In genomic region chr17:43719578-43719977, GRCh38 we compare ENCODE assay signal across 2 cellular contexts.
TF ChIP-seq lines count a peak whose summit lies in the region.

No MANE protein-coding gene starts in this region.

TF ChIP-seq in A549, 52 proteins besides CTCF, POLR2A, EP300 and RAD21 (continued from another document):
- TF ChIP-seq MAX (IDR thresholded peaks at IDR 0.05) (no peak), ATOH8 (CRISPR knock-in tag; IDR thresholded peaks at IDR 0.05; ENCODE audit: low read depth) (no peak), BCL3 (IDR thresholded peaks at IDR 0.05) (no peak), HOXB13 (CRISPR knock-in tag; IDR thresholded peaks at IDR 0.05; ENCODE audit: low read depth) (no peak), CEBPB (IDR thresholded peaks at IDR 0.05) (no peak), HES2 (IDR thresholded peaks at IDR 0.05) (no peak), SMC3 (IDR thresholded peaks at IDR 0.05) (no peak), FOSL2 (IDR thresholded peaks at IDR 0.05) (no peak), FOSL2 (CRISPR knock-in tag; IDR thresholded peaks at IDR 0.05) (peak; percentile 84), RCOR1 (IDR thresholded peaks at IDR 0.05; ENCODE audit: low read depth, low read length) (no peak), ZC3H11A (IDR thresholded peaks at IDR 0.05) (no peak), NFE2L2 (conservative IDR thresholded peaks at IDR 0.05; ENCODE audit: low read length) (peak; percentile 70), USF2 (IDR thresholded peaks at IDR 0.05) (no peak), BHLHE40 (IDR thresholded peaks at IDR 0.05; ENCODE audit: low read depth, low read length) (no peak), HDAC2 (IDR thresholded peaks at IDR 0.05) (no peak), HOXB5 (CRISPR knock-in tag; IDR thresholded peaks at IDR 0.05) (no peak), MAFK (IDR thresholded peaks at IDR 0.05; ENCODE audit: partially characterized antibody) (peak; percentile 87), EHMT2 (IDR thresholded peaks at IDR 0.05; ENCODE audit: low read depth) (no peak), ESRRA (IDR thresholded peaks at IDR 0.05; ENCODE audit: borderline replicate concordance, low read length) (no peak), JUNB (IDR thresholded peaks at IDR 0.05) (no peak), JUN (IDR thresholded peaks at IDR 0.05) (no peak), TFCP2L1 (CRISPR knock-in tag; IDR thresholded peaks at IDR 0.05) (no peak)

TF ChIP-seq in HEK293, 187 proteins besides CTCF, POLR2A, EP300 and RAD21 (continued from another document):
- TF ChIP-seq ZNF18 (tag by site-specific recombination; IDR thresholded peaks at IDR 0.05) (peak; percentile 70), ZNF677 (tag by site-specific recombination; IDR thresholded peaks at IDR 0.05) (peak; percentile 77)
